Comparison of ENCODE assay signal across 35 cellular contexts in genomic region chr1:99591886-99592285, GRCh38. TPM values are rescaled to one million over a fixed set of nuclear protein-coding genes. Genes with fewer than 3 reads are reported as not detected.
"Had no signal": no experiment of that assay in that cellular context is flagged by ENCODE, and none has a peak within 500 bp of the region (broad histone marks: within the 10 kb centered on the region; RNA-seq: fewer than 3 reads in every experiment).

No MANE protein-coding gene starts in this region.

- H3K36me3 Mint-ChIP-seq: activated naive CD4-positive, alpha-beta T cell treated with anti-CD3 and anti-CD28 coated beads, Interleukin-2, amount 50 U/mL, for 24 hours; activated naive CD8-positive, alpha-beta T cell treated with anti-CD3 and anti-CD28 coated beads, Interleukin-2, amount 10 ng/mL, durations not matched to agents 7 days and 5 days had no signal

- ATAC-seq: activated CD8-positive, alpha-beta T cell treated with anti-CD3 and anti-CD28 coated beads for 36 hours; activated T-cell treated with anti-CD3 and anti-CD28 coated beads, Interleukin-2, amount 50 U/mL, for 72 hours; activated T-helper 17 cell treated with anti-CD3 and anti-CD28 coated beads, Interleukin-2, amount 50 U/mL, for 72 hours; body of pancreas had no signal

- H3K27ac Mint-ChIP-seq: activated CD4-positive, alpha-beta T cell treated with anti-CD3 and anti-CD28 coated beads, Interleukin-2, amount 10 ng/mL, durations not matched to agents 24 days and 14 days; activated CD8-positive, alpha-beta T cell treated with anti-CD3 and anti-CD28 coated beads for 36 hours; activated naive CD4-positive, alpha-beta T cell treated with anti-CD3 and anti-CD28 coated beads, Interleukin-2, amount 50 U/mL, for 24 hours; activated naive CD8-positive, alpha-beta T cell treated with anti-CD3 and anti-CD28 coated beads, Interleukin-2, amount 10 ng/mL, durations not matched to agents 7 days and 5 days; activated T-cell treated with anti-CD3 and anti-CD28 coated beads, Interleukin-2, amount 50 U/mL, for 72 hours; activated T-helper 17 cell treated with anti-CD3 and anti-CD28 coated beads, Interleukin-2, amount 50 U/mL, for 72 hours; T-helper 1 cell treated with Interleukin-12 subunit alpha and Interleukin-12 subunit beta and Interleukin-4 antibody, amounts not matched to agents 30 μg/mL and 1 μg/mL, for 36 hours; T-helper 2 cell treated with Interferon-gamma antibody and Interleukin-4, amounts not matched to agents 5 μg/mL and 100 μg/mL, for 36 hours had no signal

- H3K4me3 ChIP-seq: ascending aorta, body of pancreas, MG63 had no signal

- H3K4me1 Mint-ChIP-seq: activated CD4-positive, alpha-beta T cell treated with anti-CD3 and anti-CD28 coated beads, Interleukin-2, amount 10 ng/mL, durations not matched to agents 24 days and 14 days; activated naive CD4-positive, alpha-beta T cell treated with anti-CD3 and anti-CD28 coated beads, Interleukin-2, amount 50 U/mL, for 24 hours; activated naive CD8-positive, alpha-beta T cell treated with anti-CD3 and anti-CD28 coated beads, Interleukin-2, amount 10 ng/mL, durations not matched to agents 7 days and 5 days; activated T-helper 17 cell treated with anti-CD3 and anti-CD28 coated beads, Interleukin-2, amount 50 U/mL, for 72 hours had no signal

- H3K9me3 ChIP-seq: ascending aorta, body of pancreas, MG63 had no signal

- FAIRE-seq: bronchial epithelial cell, TTC549 had no signal

- H3K4me1 ChIP-seq: ascending aorta, body of pancreas had no signal

- H3K27me3 ChIP-seq: ascending aorta, body of pancreas, MG63 had no signal

- H3K27ac ChIP-seq: ascending aorta, body of pancreas had no signal

- DNase-seq: activated CD4-positive, alpha-beta T cell treated with anti-CD3 and anti-CD28 coated beads, Interleukin-2, amount 10 ng/mL, durations not matched to agents 24 days and 14 days; activated CD4-positive, alpha-beta T cell treated with anti-CD3 and anti-CD28 coated beads, Interleukin-2, amount 50 U/mL, for 4 hours; activated CD8-positive, alpha-beta T cell treated with anti-CD3 and anti-CD28 coated beads for 36 hours; activated effector memory CD4-positive, alpha-beta T cell treated with anti-CD3 and anti-CD28 coated beads, Interleukin-2, amount 50 U/mL, for 16 hours; activated naive CD4-positive, alpha-beta T cell; activated naive CD8-positive, alpha-beta T cell treated with anti-CD3 and anti-CD28 coated beads, Interleukin-2, amount 10 ng/mL, durations not matched to agents 7 days and 5 days; activated T-cell treated with anti-CD3 and anti-CD28 coated beads, Interleukin-2, amount 50 U/mL, for 1 hour; activated T-cell treated with anti-CD3 and anti-CD28 coated beads, Interleukin-2, amount 50 U/mL, for 72 hours; amygdala; body of pancreas; caudate nucleus; cerebellar nuclear complex; Karpas-422; KBM-7; MG63; MV-4-11; NCI-H1092; NCI-H1436 treated with DMSO at 0.1 percent for 48 hours; NCI-H1694 treated with DMSO at 0.1 percent for 48 hours; NCI-H2029; NCI-H2107; NCI-H2171; NCI-H510A; NCI-H526; NCI-H748 treated with DMSO at 0.1 percent for 48 hours; NK-92 treated with Interleukin-12 subunit alpha and Interleukin-12 subunit beta, amount 100 ng/mL, for 24 hours; Right ventricle myocardium superior had no signal

- H3K36me3 ChIP-seq: ascending aorta, MG63 had no signal

- H3K9me3 Mint-ChIP-seq: activated CD4-positive, alpha-beta T cell treated with anti-CD3 and anti-CD28 coated beads, Interleukin-2, amount 10 ng/mL, durations not matched to agents 24 days and 14 days; activated naive CD4-positive, alpha-beta T cell treated with anti-CD3 and anti-CD28 coated beads, Interleukin-2, amount 50 U/mL, for 24 hours; activated naive CD8-positive, alpha-beta T cell treated with anti-CD3 and anti-CD28 coated beads, Interleukin-2, amount 10 ng/mL, durations not matched to agents 7 days and 5 days; T-helper 1 cell treated with Interleukin-12 subunit alpha and Interleukin-12 subunit beta and Interleukin-4 antibody, amounts not matched to agents 30 μg/mL and 1 μg/mL, for 36 hours; T-helper 2 cell treated with Interferon-gamma antibody and Interleukin-4, amounts not matched to agents 5 μg/mL and 100 μg/mL, for 36 hours had no signal

- H3K4me3 Mint-ChIP-seq: activated CD4-positive, alpha-beta T cell treated with anti-CD3 and anti-CD28 coated beads, Interleukin-2, amount 10 ng/mL, durations not matched to agents 24 days and 14 days; activated CD8-positive, alpha-beta T cell treated with anti-CD3 and anti-CD28 coated beads for 36 hours; activated naive CD4-positive, alpha-beta T cell treated with anti-CD3 and anti-CD28 coated beads, Interleukin-2, amount 50 U/mL, for 24 hours; activated naive CD8-positive, alpha-beta T cell treated with anti-CD3 and anti-CD28 coated beads, Interleukin-2, amount 10 ng/mL, durations not matched to agents 7 days and 5 days; activated T-cell treated with anti-CD3 and anti-CD28 coated beads, Interleukin-2, amount 50 U/mL, for 72 hours; activated T-helper 17 cell treated with anti-CD3 and anti-CD28 coated beads, Interleukin-2, amount 50 U/mL, for 72 hours; T-helper 1 cell treated with Interleukin-12 subunit alpha and Interleukin-12 subunit beta and Interleukin-4 antibody, amounts not matched to agents 30 μg/mL and 1 μg/mL, for 36 hours; T-helper 2 cell treated with Interferon-gamma antibody and Interleukin-4, amounts not matched to agents 5 μg/mL and 100 μg/mL, for 36 hours had no signal

RNA-seq across cellular contexts. Expression of gene PALMD, which starts 54.0 kb away (rescaled TPM):
- total RNA-seq: activated CD4-positive, alpha-beta T cell treated with anti-CD3 and anti-CD28 coated beads, Interleukin-2, amount 10 ng/mL, durations not matched to agents 24 days and 14 days; activated CD8-positive, alpha-beta memory T cell treated with anti-CD3 and anti-CD28 coated beads for 36 hours; activated CD8-positive, alpha-beta T cell treated with anti-CD3 and anti-CD28 coated beads for 36 hours; activated naive CD8-positive, alpha-beta T cell treated with anti-CD3 and anti-CD28 coated beads, Interleukin-2, amount 10 ng/mL, durations not matched to agents 7 days and 5 days; activated T-cell treated with anti-CD3 and anti-CD28 coated beads, Interleukin-2, amount 50 U/mL, for 72 hours; activated T-helper 17 cell treated with anti-CD3 and anti-CD28 coated beads, Interleukin-2, amount 50 U/mL, for 72 hours had no signal
